ENCODE assay signal across 1 cellular context in genomic region chr2:83971547-83971946, GRCh38.
TF ChIP-seq lines count a peak whose summit lies in the region.

No MANE protein-coding gene starts in this region.

TF ChIP-seq in K562, 482 proteins besides CTCF, POLR2A, EP300 and RAD21 (continued from another document and continues in another):
- TF ChIP-seq ETS1 (conservative IDR thresholded peaks at IDR 0.05; ENCODE audit: control insufficient read depth, low read depth, low read length): peak; percentile 49; the same call in 1 of the 2 replicates
- no peak for TF ChIP-seq ZNF263 (CRISPR knock-in tag; IDR thresholded peaks at IDR 0.05; ENCODE audit: borderline replicate concordance)
- TF ChIP-seq PPARD (CRISPR knock-in tag; IDR thresholded peaks at IDR 0.05): no peak
- TF ChIP-seq MIER1 (IDR thresholded peaks at IDR 0.05; ENCODE audit: low read depth): no peak; the same call in 1 of the 2 replicates
- peak; percentile 73 for TF ChIP-seq EWSR1 (IDR thresholded peaks at IDR 0.05; ENCODE audit: borderline replicate concordance, low read depth, partially characterized antibody)
- TF ChIP-seq HDAC1 (IDR thresholded peaks at IDR 0.05): peak; percentile 43 to 75; a peak in 2 of 4 replicates
- peak; percentile 97 for TF ChIP-seq CHAMP1 (IDR thresholded peaks at IDR 0.05)
- no peak for TF ChIP-seq CHCHD3 (CRISPR knock-in tag; IDR thresholded peaks at IDR 0.05)
- 0 out of 4 replicates have a peak, but pooled peaks of 1 of the 2 experiments have one; percentile 71 for TF ChIP-seq BCLAF1 (IDR thresholded peaks at IDR 0.05; ENCODE audit: borderline replicate concordance in 1 of 2, control insufficient read depth in 1 of 2, low read depth in 2 of 2, low read length in 1 of 2)
- no peak for TF ChIP-seq ZBTB9 (CRISPR knock-in tag; IDR thresholded peaks at IDR 0.05)
- TF ChIP-seq SMARCB1 (IDR thresholded peaks at IDR 0.05; ENCODE audit: insufficient read length, low read depth): peak; percentile 77
- no peak for TF ChIP-seq RREB1 (CRISPR knock-in tag; IDR thresholded peaks at IDR 0.05)
- TF ChIP-seq MBD2 (IDR thresholded peaks at IDR 0.05; ENCODE audit: borderline replicate concordance, low read depth): peak; percentile 75
- TF ChIP-seq MLLT1 (IDR thresholded peaks at IDR 0.05): no peak
- TF ChIP-seq PKNOX1 (IDR thresholded peaks at IDR 0.05): peak; percentile 49
- no peak for TF ChIP-seq PTRF (tag; IDR thresholded peaks at IDR 0.05)
- TF ChIP-seq SNRNP70 (optimal IDR thresholded peaks at IDR 0.05; ENCODE audit: low read depth, low read length): no peak
- no peak for TF ChIP-seq ZNF408 (CRISPR knock-in tag; IDR thresholded peaks at IDR 0.05; ENCODE audit: low read depth)
- TF ChIP-seq MITF (IDR thresholded peaks at IDR 0.05): no peak
- TF ChIP-seq ZNF75A (CRISPR knock-in tag; IDR thresholded peaks at IDR 0.05): no peak
- peak; percentile 88 to 90; a peak in 3 of 4 replicates for TF ChIP-seq RCOR1 (IDR thresholded peaks at IDR 0.05; ENCODE audit: borderline replicate concordance in 1 of 2, low read depth in 2 of 2, low read length in 2 of 2)
- no peak for TF ChIP-seq CUX1 (CRISPR knock-in tag; IDR thresholded peaks at IDR 0.05)
- no peak for TF ChIP-seq LARP7 (IDR thresholded peaks at IDR 0.05)
- TF ChIP-seq USF1 (CRISPR knock-in tag; IDR thresholded peaks at IDR 0.05): no peak
- no peak for TF ChIP-seq ATF4 (CRISPR knock-in tag; IDR thresholded peaks at IDR 0.05)
